31 cellular contexts compared by ENCODE assay signal in the genomic region with DNA sequence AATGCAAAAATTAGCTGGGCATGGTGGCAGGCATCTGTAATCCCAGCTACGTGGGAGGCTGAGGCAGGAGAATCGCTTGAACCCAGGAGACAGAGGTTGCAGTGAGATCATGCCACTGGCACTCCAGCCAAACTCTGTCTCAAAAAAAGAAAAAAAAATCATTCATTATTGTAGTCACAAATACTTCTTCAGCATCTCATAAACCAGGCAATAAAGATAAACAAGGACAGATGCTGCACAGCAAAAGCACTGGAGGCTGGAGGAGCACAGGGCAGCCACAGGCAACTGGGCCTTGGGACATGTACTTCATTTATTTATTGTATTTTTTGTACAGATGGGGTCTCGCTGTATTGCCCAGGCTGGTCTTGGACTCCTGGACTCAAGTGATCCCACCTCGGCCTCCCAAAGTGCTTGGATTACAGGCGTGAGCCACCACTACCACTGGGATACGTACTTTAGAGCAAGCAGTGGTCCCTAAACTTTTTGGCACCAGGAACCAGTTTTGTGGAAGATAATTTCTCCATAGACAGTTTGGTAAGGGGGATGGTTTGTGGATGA.
"Had no signal": no experiment of that assay in that cellular context is flagged by ENCODE, and none has a peak within 500 bp of the region (broad histone marks: within the 10 kb centered on the region; RNA-seq: fewer than 3 reads in every experiment).

No MANE protein-coding gene starts in this region.

- H3K36me3 Mint-ChIP-seq: activated naive CD4-positive, alpha-beta T cell treated with anti-CD3 and anti-CD28 coated beads, Interleukin-2, amount 50 U/mL, for 24 hours; activated naive CD8-positive, alpha-beta T cell treated with anti-CD3 and anti-CD28 coated beads, Interleukin-2, amount 10 ng/mL, durations not matched to agents 7 days and 5 days; T-cell had no signal

- H3K9me3 ChIP-seq: ascending aorta, Peyer's patch had no signal

- H3K4me3 Mint-ChIP-seq: activated CD4-positive, alpha-beta T cell treated with anti-CD3 and anti-CD28 coated beads, Interleukin-2, amount 10 ng/mL, durations not matched to agents 7 days and 5 days; activated CD8-positive, alpha-beta T cell treated with anti-CD3 and anti-CD28 coated beads, Interleukin-2, amount 10 ng/mL, durations not matched to agents 7 days and 5 days; activated naive CD4-positive, alpha-beta T cell treated with anti-CD3 and anti-CD28 coated beads, Interleukin-2, amount 50 U/mL, for 24 hours; activated naive CD8-positive, alpha-beta T cell treated with anti-CD3 and anti-CD28 coated beads, Interleukin-2, amount 10 ng/mL, durations not matched to agents 7 days and 5 days; activated T-cell treated with anti-CD3 and anti-CD28 coated beads, Interleukin-2, amount 50 U/mL, for 24 hours; central memory CD8-positive, alpha-beta T cell; T-cell; T-helper 17 cell had no signal

- H3K36me3 ChIP-seq: ascending aorta, cardiac muscle cell, Peyer's patch, WERI-Rb-1 had no signal

- ATAC-seq: activated CD8-positive, alpha-beta T cell treated with anti-CD3 and anti-CD28 coated beads, Interleukin-2, amount 10 ng/mL, durations not matched to agents 7 days and 5 days; SK-N-SH treated with all-trans-retinoic acid at 6 μM for 48 hours; T-cell; T-helper 17 cell had no signal

- H3K27ac ChIP-seq: ascending aorta, WERI-Rb-1 had no signal

- H3K27me3 Mint-ChIP-seq: activated CD4-positive, alpha-beta T cell treated with anti-CD3 and anti-CD28 coated beads, Interleukin-2, amount 10 ng/mL, durations not matched to agents 7 days and 5 days; activated naive CD4-positive, alpha-beta T cell treated with anti-CD3 and anti-CD28 coated beads, Interleukin-2, amount 50 U/mL, for 24 hours had no signal

- DNase-seq: activated CD4-positive, alpha-beta T cell treated with anti-CD3 and anti-CD28 coated beads, Interleukin-2, amount 10 ng/mL, durations not matched to agents 7 days and 5 days; activated CD4-positive, alpha-beta T cell treated with anti-CD3 and anti-CD28 coated beads, Interleukin-2, amount 50 U/mL, for 48 hours; activated CD8-positive, alpha-beta T cell treated with anti-CD3 and anti-CD28 coated beads, Interleukin-2, amount 10 ng/mL, durations not matched to agents 7 days and 5 days; activated gamma-delta T cell; activated naive CD4-positive, alpha-beta T cell treated with Interleukin-2 at 50 U/mL for 16 hours; activated naive CD8-positive, alpha-beta T cell treated with anti-CD3 and anti-CD28 coated beads, Interleukin-2, amount 10 ng/mL, durations not matched to agents 7 days and 5 days; activated T-cell treated with anti-CD3 and anti-CD28 coated beads, Interleukin-2, amount 50 U/mL, for 24 hours; amygdala; Karpas-422; KBM-7; NCI-H1105 treated with DMSO at 0.1 percent for 48 hours; NCI-H1436; NCI-H1694; NCI-H2029; NCI-H2171; NCI-H446; NCI-H510A treated with DMSO at 0.1 percent for 48 hours; NCI-H526 treated with DMSO at 0.1 percent for 48 hours; Peyer's patch; RPMI8226; SIG-M5; T-cell; T-helper 17 cell; T-helper 9 cell; WERI-Rb-1 had no signal

- H3K4me1 Mint-ChIP-seq: central memory CD8-positive, alpha-beta T cell; T-cell had no signal

- H3K27ac Mint-ChIP-seq: activated CD4-positive, alpha-beta T cell treated with anti-CD3 and anti-CD28 coated beads, Interleukin-2, amount 10 ng/mL, durations not matched to agents 7 days and 5 days; activated CD8-positive, alpha-beta T cell treated with anti-CD3 and anti-CD28 coated beads, Interleukin-2, amount 10 ng/mL, durations not matched to agents 7 days and 5 days; activated naive CD4-positive, alpha-beta T cell treated with anti-CD3 and anti-CD28 coated beads, Interleukin-2, amount 50 U/mL, for 24 hours; activated naive CD8-positive, alpha-beta T cell treated with anti-CD3 and anti-CD28 coated beads, Interleukin-2, amount 10 ng/mL, durations not matched to agents 7 days and 5 days; activated T-cell treated with anti-CD3 and anti-CD28 coated beads, Interleukin-2, amount 50 U/mL, for 24 hours; activated T-helper 2 cell treated with anti-CD3 and anti-CD28 coated beads, Interferon-gamma antibody, Interleukin-2, Interleukin-4, amounts not matched to agents 10 μg/mL and 5 μg/mL and 100 μg/mL, durations not matched to agents 14 hours and 24 hours and 36 hours; T-cell; T-helper 17 cell had no signal

- H3K27me3 ChIP-seq: ascending aorta, cardiac muscle cell, Peyer's patch had no signal

- H3K9me3 Mint-ChIP-seq: activated CD4-positive, alpha-beta T cell treated with anti-CD3 and anti-CD28 coated beads, Interleukin-2, amount 10 ng/mL, durations not matched to agents 7 days and 5 days; activated naive CD4-positive, alpha-beta T cell treated with anti-CD3 and anti-CD28 coated beads, Interleukin-2, amount 50 U/mL, for 24 hours; activated naive CD8-positive, alpha-beta T cell treated with anti-CD3 and anti-CD28 coated beads, Interleukin-2, amount 10 ng/mL, durations not matched to agents 7 days and 5 days; activated T-cell treated with anti-CD3 and anti-CD28 coated beads, Interleukin-2, amount 50 U/mL, for 24 hours; activated T-helper 2 cell treated with anti-CD3 and anti-CD28 coated beads, Interferon-gamma antibody, Interleukin-2, Interleukin-4, amounts not matched to agents 10 μg/mL and 5 μg/mL and 100 μg/mL, durations not matched to agents 14 hours and 24 hours and 36 hours; central memory CD8-positive, alpha-beta T cell; T-cell had no signal

- H3K4me3 ChIP-seq: ascending aorta, cardiac muscle cell, Peyer's patch had no signal
